In the genomic region with DNA sequence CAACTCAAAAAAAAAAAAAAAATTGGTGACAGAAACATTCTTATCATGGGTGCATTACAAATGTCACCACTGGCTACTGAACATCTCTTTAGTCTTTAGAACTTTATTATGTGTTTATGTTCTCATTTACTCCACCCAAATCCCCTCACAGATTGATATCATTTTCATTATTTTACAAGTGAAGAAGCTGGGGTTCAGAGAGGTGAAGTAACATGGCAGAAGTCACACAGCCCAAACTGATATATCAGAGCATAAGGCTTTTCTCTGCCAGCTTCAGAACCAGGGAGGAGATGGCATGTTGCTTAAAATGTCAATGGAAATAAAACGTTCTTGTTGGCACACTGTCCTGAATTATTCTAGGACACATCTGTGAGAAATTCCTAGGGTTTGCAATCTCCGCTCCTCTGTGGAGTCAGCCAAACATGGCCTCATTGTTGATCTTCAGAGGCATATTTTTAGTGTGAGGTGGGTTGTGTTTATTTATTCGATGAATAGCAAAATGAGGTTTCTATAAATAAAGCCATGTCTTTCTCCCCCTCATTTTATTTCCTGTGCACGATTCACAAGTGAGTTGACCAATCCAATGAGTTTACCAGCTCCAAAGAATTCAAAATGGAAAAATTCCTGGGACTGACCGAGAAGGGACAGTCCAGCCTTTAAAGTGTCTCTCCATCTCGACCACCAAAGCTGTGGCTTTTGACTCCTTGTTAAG, we compare ENCODE assay signal across 19 cellular contexts.
DNase-seq lines count a peak whose midpoint lies in the region; ATAC-seq and TF ChIP-seq lines count a peak whose summit lies in the region.
"Had no signal": no experiment of that assay in that cellular context is flagged by ENCODE, and none has a peak within 500 bp of the region (broad histone marks: within the 10 kb centered on the region; RNA-seq: fewer than 3 reads in every experiment).

No MANE protein-coding gene starts in this region.

- no peaks in the 10 kb centered on the region for H3K36me3 ChIP-seq in BLaER1 treated with 17β-estradiol and CSF1 and Interleukin-3, amounts not matched to agents 10 nM and 100 nM
- H3K36me3 ChIP-seq: Peyer's patch had no signal

- peak overlapping the region in 9 of 11 experiments; percentile 20 to 77 (median 61); a peak in 17 of 22 replicates for H3K4me2 ChIP-seq in BLaER1 treated with 17β-estradiol and CSF1 and Interleukin-3, amounts not matched to agents 10 nM and 100 nM

- H4K20me1 ChIP-seq in BLaER1 treated with 17β-estradiol and CSF1 and Interleukin-3, amounts not matched to agents 10 nM and 100 nM: no peaks in the 10 kb centered on the region

- no peaks in the 10 kb centered on the region for H3K27me3 ChIP-seq in BLaER1 treated with 17β-estradiol and CSF1 and Interleukin-3, amounts not matched to agents 10 nM and 100 nM
- H3K27me3 ChIP-seq: body of pancreas, Peyer's patch had no signal

- H3K4me3 Mint-ChIP-seq in immature natural killer cell: no peak overlapping the region
- H3K4me3 Mint-ChIP-seq in natural killer cell treated with Interleukin-12 subunit alpha and Interleukin-12 subunit beta and Interleukin-15 and Interleukin-18, amount 100 ng/mL, for 72 hours: no peak overlapping the region
- H3K4me3 Mint-ChIP-seq: activated T-helper 17 cell treated with anti-CD3 and anti-CD28 coated beads, Interleukin-2, amount 50 U/mL, for 72 hours; CD8-positive, alpha-beta T cell; effector memory CD8-positive, alpha-beta T cell; stimulated activated naive CD8-positive, alpha-beta T cell treated with anti-CD3 and anti-CD28 coated beads, Interleukin-15, amount 100 ng/mL, for 72 hours had no signal

- H3K27ac Mint-ChIP-seq in activated naive CD4-positive, alpha-beta T cell treated with anti-CD3 and anti-CD28 coated beads, Interleukin-2, amount 50 U/mL, for 72 hours: no peak overlapping the region
- no peak overlapping the region for H3K27ac Mint-ChIP-seq in immature natural killer cell
- H3K27ac Mint-ChIP-seq in natural killer cell treated with Interleukin-12 subunit alpha and Interleukin-12 subunit beta and Interleukin-15 and Interleukin-18, amount 100 ng/mL, for 72 hours: no peak overlapping the region
- H3K27ac Mint-ChIP-seq: activated T-helper 17 cell treated with anti-CD3 and anti-CD28 coated beads, Interleukin-2, amount 50 U/mL, for 72 hours; CD8-positive, alpha-beta T cell; effector memory CD8-positive, alpha-beta T cell had no signal

- H3K27me3 Mint-ChIP-seq in immature natural killer cell (ENCODE audit: low read depth in 3 of 3): peaks cover 0 to 2% (median 0%) of the 10 kb centered on the region in 3 donors
- H3K27me3 Mint-ChIP-seq in natural killer cell treated with Interleukin-12 subunit alpha and Interleukin-12 subunit beta and Interleukin-15 and Interleukin-18, amount 100 ng/mL, for 72 hours: peaks cover 0 to 3% of the 10 kb centered on the region in 2 donors

- peak overlapping the region in 1 of 11 experiments; percentile 32; a peak in 1 of 22 replicates for H3K9ac ChIP-seq in BLaER1 treated with 17β-estradiol and CSF1 and Interleukin-3, amounts not matched to agents 10 nM and 100 nM

- no peaks in the 10 kb centered on the region for H3K9me3 Mint-ChIP-seq in activated naive CD4-positive, alpha-beta T cell treated with anti-CD3 and anti-CD28 coated beads, Interleukin-2, amount 50 U/mL, for 72 hours
- no peaks in the 10 kb centered on the region for H3K9me3 Mint-ChIP-seq in immature natural killer cell
- H3K9me3 Mint-ChIP-seq in natural killer cell treated with Interleukin-12 subunit alpha and Interleukin-12 subunit beta and Interleukin-15 and Interleukin-18, amount 100 ng/mL, for 72 hours: no peaks in the 10 kb centered on the region
- H3K9me3 Mint-ChIP-seq: activated T-helper 17 cell treated with anti-CD3 and anti-CD28 coated beads, Interleukin-2, amount 50 U/mL, for 72 hours; CD8-positive, alpha-beta T cell; effector memory CD8-positive, alpha-beta T cell; stimulated activated naive CD8-positive, alpha-beta T cell treated with anti-CD3 and anti-CD28 coated beads, Interleukin-15, amount 100 ng/mL, for 72 hours had no signal

- peaks cover 20 to 77% (median 61%) of the 10 kb centered on the region in 10 experiments for H3K4me1 ChIP-seq in BLaER1 treated with 17β-estradiol and CSF1 and Interleukin-3, amounts not matched to agents 10 nM and 100 nM
- H3K4me1 ChIP-seq: body of pancreas, Peyer's patch had no signal

- no peak for TF ChIP-seq CTCF in coronary artery (IDR thresholded peaks at IDR 0.05)

- DNase-seq in M059J (ENCODE audit: low read depth) (peak; percentile 86), coronary artery (ENCODE audit: low spot score) (no peak), pons (ENCODE audit: low spot score) (peak; percentile 3), immature natural killer cell (no peak), NCI-H526 treated with DMSO at 0.1 percent for 48 hours (lab: John Stamatoyannopoulos, UW) (no peak)
- no peak for DNase-seq in activated naive CD4-positive, alpha-beta T cell treated with anti-CD3 and anti-CD28 coated beads, Interleukin-2, amount 50 U/mL, for 72 hours (ENCODE audit: low spot score in 2 of 2)
- no peak for DNase-seq in natural killer cell treated with Interleukin-12 subunit alpha and Interleukin-12 subunit beta and Interleukin-15 and Interleukin-18, amount 100 ng/mL, for 72 hours (ENCODE audit: low spot score)
- DNase-seq: activated CD8-positive, alpha-beta memory T cell treated with anti-CD3 and anti-CD28 coated beads for 24 hours; body of pancreas; CD8-positive, alpha-beta T cell; DND-41; effector memory CD8-positive, alpha-beta T cell; Karpas-422; NCI-H187; Peyer's patch; stimulated activated naive CD8-positive, alpha-beta T cell treated with anti-CD3 and anti-CD28 coated beads, Interleukin-15, amount 100 ng/mL, for 72 hours had no signal

- no peak for ATAC-seq in activated naive CD4-positive, alpha-beta T cell treated with anti-CD3 and anti-CD28 coated beads, Interleukin-2, amount 50 U/mL, for 72 hours
- no peak for ATAC-seq in natural killer cell treated with Interleukin-12 subunit alpha and Interleukin-12 subunit beta and Interleukin-15 and Interleukin-18, amount 100 ng/mL, for 72 hours
- ATAC-seq: activated T-helper 17 cell treated with anti-CD3 and anti-CD28 coated beads, Interleukin-2, amount 50 U/mL, for 72 hours; body of pancreas; CD8-positive, alpha-beta T cell; effector memory CD8-positive, alpha-beta T cell; GM12878; stimulated activated naive CD8-positive, alpha-beta T cell treated with anti-CD3 and anti-CD28 coated beads, Interleukin-15, amount 100 ng/mL, for 72 hours had no signal

- H3K4me1 Mint-ChIP-seq in immature natural killer cell: no peaks in the 10 kb centered on the region
- no peaks in the 10 kb centered on the region for H3K4me1 Mint-ChIP-seq in natural killer cell treated with Interleukin-12 subunit alpha and Interleukin-12 subunit beta and Interleukin-15 and Interleukin-18, amount 100 ng/mL, for 72 hours (ENCODE audit: low read depth in 2 of 2)
- H3K4me1 Mint-ChIP-seq: stimulated activated naive CD8-positive, alpha-beta T cell treated with anti-CD3 and anti-CD28 coated beads, Interleukin-15, amount 100 ng/mL, for 72 hours had no signal

- H3K9me3 ChIP-seq in BLaER1 treated with 17β-estradiol and CSF1 and Interleukin-3, amounts not matched to agents 10 nM and 100 nM (replicated peaks in 1 of 11): no peaks in the 10 kb centered on the region
- H3K9me3 ChIP-seq: body of pancreas, Peyer's patch had no signal

- no peaks in the 10 kb centered on the region for H3K36me3 Mint-ChIP-seq in activated naive CD4-positive, alpha-beta T cell treated with anti-CD3 and anti-CD28 coated beads, Interleukin-2, amount 50 U/mL, for 72 hours
- H3K36me3 Mint-ChIP-seq in immature natural killer cell: no peaks in the 10 kb centered on the region
- no peaks in the 10 kb centered on the region for H3K36me3 Mint-ChIP-seq in natural killer cell treated with Interleukin-12 subunit alpha and Interleukin-12 subunit beta and Interleukin-15 and Interleukin-18, amount 100 ng/mL, for 72 hours
- H3K36me3 Mint-ChIP-seq: CD8-positive, alpha-beta T cell had no signal

- no peak overlapping the region for H3K4me3 ChIP-seq in BLaER1 treated with 17β-estradiol and CSF1 and Interleukin-3, amounts not matched to agents 10 nM and 100 nM
- no peak overlapping the region for H3K4me3 ChIP-seq in coronary artery
- H3K4me3 ChIP-seq: body of pancreas, GM12878, Peyer's patch had no signal

- peak overlapping the region in 8 of 11 experiments; percentile 21 to 94 (median 50); a peak in 13 of 22 replicates for H3K27ac ChIP-seq in BLaER1 treated with 17β-estradiol and CSF1 and Interleukin-3, amounts not matched to agents 10 nM and 100 nM
- H3K27ac ChIP-seq in coronary artery: peak overlapping the region; percentile 20 to 78
- H3K27ac ChIP-seq: body of pancreas, Peyer's patch had no signal

Comparison
In these comparisons a context has a peak if more than half of its experiments do, and no peak if none do; other contexts are left out.
1. DNase-seq: peak in M059J (single experiment) and pons (single experiment); none in coronary artery (single experiment), activated naive CD4-positive, alpha-beta T cell treated with anti-CD3 and anti-CD28 coated beads, Interleukin-2, amount 50 U/mL, for 72 hours (0 of 2), immature natural killer cell (0 of 3), natural killer cell treated with Interleukin-12 subunit alpha and Interleukin-12 subunit beta and Interleukin-15 and Interleukin-18, amount 100 ng/mL, for 72 hours (single experiment) and NCI-H526 treated with DMSO at 0.1 percent for 48 hours (single experiment).